Comparison of ENCODE assay signal across 8 cellular contexts in genomic region chr9:120792898-120793765, GRCh38. TPM values are rescaled to one million over a fixed set of nuclear protein-coding genes. Genes with fewer than 3 reads are reported as not detected.
A peak's percentile ranks its signal among the peaks of the same experiment; 100 is the strongest.
DNase-seq lines count a peak whose midpoint lies in the region; ATAC-seq and TF ChIP-seq lines count a peak whose summit lies in the region.

Gene FBXW2 (minus strand): TSS chr9:120793416. CDS start chr9:120788258, 5,158 bp downstream.

- H3K4me1 ChIP-seq in adipocyte (ENCODE audit: control insufficient read depth, insufficient read depth, low read length) (peaks cover 25% of the 10 kb centered on the region), cardiac muscle cell (ENCODE audit: low read depth) (peaks cover 11% of the 10 kb centered on the region), parathyroid adenoma (no peaks in the 10 kb centered on the region), tibial artery (peaks cover 0 to 45% (median 22%) of the 10 kb centered on the region in 4 donors)

- peak within 1 kb of the TSS; percentile 91 for H2AFZ ChIP-seq in parathyroid adenoma

- peaks cover 9% of the 10 kb centered on the region for H3K79me2 ChIP-seq in parathyroid adenoma

- peak; percentile 95 for ATAC-seq in HG02642 (IDR thresholded peaks at IDR 0.05; ENCODE audit: poor library complexity, unreplicated experiment)

- H3K9ac ChIP-seq in adipocyte (ENCODE audit: low read length) (peak within 1 kb of the TSS; percentile 97), parathyroid adenoma (peak within 1 kb of the TSS; percentile 46)

- DNase-seq in GM12864 (ENCODE audit: low read depth) (peak; percentile 65), NCI-H1105 treated with DMSO at 0.1 percent for 48 hours (lab: John Stamatoyannopoulos, UW) (peak; percentile 80), T follicular helper cell (ENCODE audit: low read depth) (peak; percentile 75), adipocyte (ENCODE audit: low read depth) (peak; percentile 97), cardiac muscle cell (ENCODE audit: low read depth in 1 of 2, low spot score in 1 of 2) (peak; percentile 94), tibial artery (peak; percentile 86 to 94)

- H3K36me3 ChIP-seq in adipocyte (ENCODE audit: control insufficient read depth, insufficient read depth, low read length, severe bottlenecking) (peaks cover 18% of the 10 kb centered on the region), cardiac muscle cell (no peaks in the 10 kb centered on the region), parathyroid adenoma (ENCODE audit: control insufficient read depth, insufficient read depth, low read length) (no peaks in the 10 kb centered on the region), tibial artery (peaks cover 0 to 6% (median 0%) of the 10 kb centered on the region in 3 donors)

- peak within 1 kb of the TSS; percentile 89 for H3K27ac ChIP-seq in cardiac muscle cell
- peak within 1 kb of the TSS; percentile 80 for H3K27ac ChIP-seq in parathyroid adenoma
- H3K27ac ChIP-seq in tibial artery = peak within 1 kb of the TSS; percentile 76 to 90

- H3K9me3 ChIP-seq in adipocyte (ENCODE audit: control insufficient read depth, low read length) (no peaks in the 10 kb centered on the region), cardiac muscle cell (ENCODE audit: low read depth) (no peaks in the 10 kb centered on the region), parathyroid adenoma (ENCODE audit: control insufficient read depth, low read length) (no peaks in the 10 kb centered on the region), tibial artery (no peaks in the 10 kb centered on the region)

- no peak for TF ChIP-seq CTCF in GM12864 (IDR thresholded peaks at IDR 0.05; ENCODE audit: low read depth, low read length, missing control alignments)
- no peak for TF ChIP-seq CTCF in cardiac muscle cell (IDR thresholded peaks at IDR 0.05; ENCODE audit: low read depth, low read length)
- TF ChIP-seq CTCF in parathyroid adenoma (IDR thresholded peaks at IDR 0.05) = no peak
- peak in 1 of 2 experiments; percentile 43 for TF ChIP-seq CTCF in tibial artery (IDR thresholded peaks at IDR 0.05)

- H3K27me3 ChIP-seq in adipocyte (replicated peaks; ENCODE audit: control insufficient read depth, insufficient read depth, low read length) (no peaks in the 10 kb centered on the region), cardiac muscle cell (no peaks in the 10 kb centered on the region), parathyroid adenoma (ENCODE audit: control insufficient read depth, insufficient read depth, low read length) (no peaks in the 10 kb centered on the region), tibial artery (no peaks in the 10 kb centered on the region)

- peak within 1 kb of the TSS; percentile 99 for H3K4me3 ChIP-seq in GM12864 (ENCODE audit: low read depth, low read length)
- peak within 1 kb of the TSS; percentile 97 for H3K4me3 ChIP-seq in adipocyte (ENCODE audit: low read length)
- peak within 1 kb of the TSS; percentile 94 for H3K4me3 ChIP-seq in cardiac muscle cell
- H3K4me3 ChIP-seq in parathyroid adenoma (ENCODE audit: low read depth, low read length) = peak within 1 kb of the TSS; percentile 74
- H3K4me3 ChIP-seq in tibial artery = peak within 1 kb of the TSS; percentile 70 to 90

- H3K4me2 ChIP-seq in parathyroid adenoma (ENCODE audit: low read length) = peak within 1 kb of the TSS; percentile 89

- intact Hi-C loops in tibial artery (cut with DNase I; ENCODE audit: low total_unique reads) = loop anchor here (5.0 kb wide), 1 partner anchor 49 kb away; the partner anchor contains the start of gene PSMD5

RNA-seq across cellular contexts. Expression of gene FBXW2, which starts in this region (rescaled TPM):
- 32.9 and 45.5 TPM in 2 replicates for total RNA-seq in cardiac muscle cell
- polyA plus RNA-seq in cardiac muscle cell = 36.5 and 38.3 TPM in 2 replicates

Comparison
In these comparisons a context has a peak if more than half of its experiments do, and no peak if none do; other contexts are left out.
1. Peak in every context shown above with its lines: DNase-seq, ATAC-seq, H3K4me3 ChIP-seq and H3K27ac ChIP-seq.